In genomic region chr1:227445746-227446145, GRCh38 we compare ENCODE assay signal across 21 cellular contexts.
A peak's percentile ranks its signal among the peaks of the same experiment; 100 is the strongest.
DNase-seq lines count a peak whose midpoint lies in the region; ATAC-seq, FAIRE-seq and TF ChIP-seq lines count a peak whose summit lies in the region.
"Had no signal": no experiment of that assay in that cellular context is flagged by ENCODE, and none has a peak within 500 bp of the region (broad histone marks: within the 10 kb centered on the region; RNA-seq: fewer than 3 reads in every experiment).

No MANE protein-coding gene starts in this region.

- H3K4me1 ChIP-seq in mucosa of descending colon (ENCODE audit: low read depth) (no peaks in the 10 kb centered on the region), esophagus squamous epithelium (peaks cover 0 to 2% (median 0%) of the 10 kb centered on the region in 3 donors)
- H3K4me1 ChIP-seq: Caco-2, HAP-1 had no signal

- no peak overlapping the region for H3K4me3 ChIP-seq in bronchial epithelial cell (ENCODE audit: low read depth, low read length)
- H3K4me3 ChIP-seq in mucosa of descending colon: no peak overlapping the region
- no peak overlapping the region for H3K4me3 ChIP-seq in esophagus squamous epithelium
- H3K4me3 ChIP-seq: BLaER1, HAP-1 had no signal

- H3K9me3 ChIP-seq in mucosa of descending colon (no peaks in the 10 kb centered on the region), esophagus squamous epithelium (no peaks in the 10 kb centered on the region)
- H3K9me3 ChIP-seq: Caco-2, HAP-1 had no signal

- 74 to 86% methylated on average over 2 of the region's 2 CpGs for WGBS in esophagus squamous epithelium, 2 donors

- DNase-seq in bronchial epithelial cell (ENCODE audit: low read depth): peak; percentile 66
- DNase-seq in epithelial cell of prostate (ENCODE audit: low read depth, low spot score): peak; percentile 54
- DNase-seq in mucosa of descending colon: no peak
- DNase-seq in esophagus squamous epithelium (lab: John Stamatoyannopoulos, UW): no peak
- DNase-seq in GM03348 (ENCODE audit: low spot score): no peak
- DNase-seq: Caco-2; CD4-positive, CD25-positive, alpha-beta regulatory T cell; CD8-positive, alpha-beta T cell; DMS 273 treated with DMSO at 0.1 percent for 48 hours; DMS79; EL; GDM1; GOT3; HFFc6 had no signal

- no peak for TF ChIP-seq POLR2A in esophagus squamous epithelium (IDR thresholded peaks at IDR 0.05)

- intact Hi-C loops in mucosa of descending colon (cut with DNase I, micrococcal nuclease) (loop anchor here in 1 of 2 donors (10.0 kb wide), 1 partner anchor 311 kb away; no protein-coding TSS in a partner anchor), esophagus squamous epithelium (cut with DNase I) (no loop called here)

- H3K27ac ChIP-seq in epithelial cell of prostate (no peak overlapping the region), esophagus squamous epithelium (no peak overlapping the region)
- H3K27ac ChIP-seq: BLaER1, C4-2B had no signal

- H3K36me3 ChIP-seq in bronchial epithelial cell (ENCODE audit: control insufficient read depth, insufficient read depth, low read length) (no peaks in the 10 kb centered on the region), mucosa of descending colon (ENCODE audit: low read depth) (no peaks in the 10 kb centered on the region), esophagus squamous epithelium (no peaks in the 10 kb centered on the region)
- H3K36me3 ChIP-seq: BLaER1, HAP-1 had no signal

- no peak for TF ChIP-seq CTCF in bronchial epithelial cell (IDR thresholded peaks at IDR 0.05; ENCODE audit: insufficient read depth, low read length, severe bottlenecking)
- TF ChIP-seq CTCF in mucosa of descending colon (IDR thresholded peaks at IDR 0.05): no peak
- TF ChIP-seq CTCF in esophagus squamous epithelium (IDR thresholded peaks at IDR 0.05): no peak

- H3K27me3 ChIP-seq in bronchial epithelial cell (ENCODE audit: control insufficient read depth, insufficient read depth, low read length) (peaks cover 3% of the 10 kb centered on the region), esophagus squamous epithelium (peaks cover 0 to 12% (median 0%) of the 10 kb centered on the region in 4 donors)
- H3K27me3 ChIP-seq: BLaER1 had no signal

- ATAC-seq in mucosa of descending colon (peak; percentile 13), HG02973 (IDR thresholded peaks at IDR 0.05; ENCODE audit: unreplicated experiment) (no peak)
- ATAC-seq: CD8-positive, alpha-beta T cell had no signal

- FAIRE-seq in bronchial epithelial cell (lab: Jason Lieb, UNC): no peak
- FAIRE-seq: GM12891, GM18507, H54 had no signal

Comparison
In these comparisons a context has a peak if more than half of its experiments do, and no peak if none do; other contexts are left out.
1. DNase-seq: peak in bronchial epithelial cell (single experiment) and epithelial cell of prostate (single experiment); none in mucosa of descending colon (0 of 3), esophagus squamous epithelium (single experiment) and GM03348 (single experiment).